ENCODE assay signal across 14 cellular contexts in genomic region chr1:34265396-34265795, GRCh38.
DNase-seq lines count a peak whose midpoint lies in the region; ATAC-seq, FAIRE-seq and TF ChIP-seq lines count a peak whose summit lies in the region.
"Had no signal": no experiment of that assay in that cellular context is flagged by ENCODE, and none has a peak within 500 bp of the region (broad histone marks: within the 10 kb centered on the region; RNA-seq: fewer than 3 reads in every experiment).

No MANE protein-coding gene starts in this region.

- H3K9me3 ChIP-seq in neural cell (ENCODE audit: low read length), result no peaks in the 10 kb centered on the region
- H3K9me3 ChIP-seq: BLaER1 treated with 17β-estradiol and CSF1 and Interleukin-3, amounts not matched to agents 10 nM and 100 nM; HAP-1 had no signal

- no peak for ATAC-seq in HG03025 (IDR thresholded peaks at IDR 0.05; ENCODE audit: low FRiP score, unreplicated experiment)
- ATAC-seq: CD8-positive, alpha-beta T cell had no signal

- H3K9ac ChIP-seq in neural cell (ENCODE audit: low read length), result no peak overlapping the region
- H3K9ac ChIP-seq: BLaER1 treated with 17β-estradiol and CSF1 and Interleukin-3, amounts not matched to agents 10 nM and 100 nM had no signal

- H3K79me2 ChIP-seq in neural cell (replicated peaks; ENCODE audit: insufficient read depth, low read length), result no peaks in the 10 kb centered on the region

- H3K9me2 ChIP-seq in neural cell (ENCODE audit: insufficient read depth, low read length), result no peaks in the 10 kb centered on the region

- no peak overlapping the region for H2AFZ ChIP-seq in neural cell (ENCODE audit: low read depth, low read length)

- FAIRE-seq in bronchial epithelial cell (lab: Jason Lieb, UNC), result peak; percentile 43

- H3K9me3 Mint-ChIP-seq in activated CD4-positive, alpha-beta T cell treated with anti-CD3 and anti-CD28 coated beads, Interleukin-2, amount 10 ng/mL, durations not matched to agents 24 days and 14 days, result no peaks in the 10 kb centered on the region
- H3K9me3 Mint-ChIP-seq: CD8-positive, alpha-beta T cell had no signal

- no peaks in the 10 kb centered on the region for H3K4me1 Mint-ChIP-seq in activated CD4-positive, alpha-beta T cell treated with anti-CD3 and anti-CD28 coated beads, Interleukin-2, amount 10 ng/mL, durations not matched to agents 24 days and 14 days
- H3K4me1 Mint-ChIP-seq: B cell had no signal

- no peaks in the 10 kb centered on the region for H3K27me3 Mint-ChIP-seq in activated CD4-positive, alpha-beta T cell treated with anti-CD3 and anti-CD28 coated beads, Interleukin-2, amount 10 ng/mL, durations not matched to agents 24 days and 14 days

- H3K4me3 Mint-ChIP-seq in activated CD4-positive, alpha-beta T cell treated with anti-CD3 and anti-CD28 coated beads, Interleukin-2, amount 10 ng/mL, durations not matched to agents 24 days and 14 days, result no peak overlapping the region
- H3K4me3 Mint-ChIP-seq: B cell; CD8-positive, alpha-beta T cell had no signal

- TF ChIP-seq EP300 in neural cell (conservative IDR thresholded peaks at IDR 0.05; ENCODE audit: poor library complexity, severe bottlenecking), result no peak

- no peaks in the 10 kb centered on the region for H4K20me1 ChIP-seq in neural cell (ENCODE audit: insufficient read depth)
- H4K20me1 ChIP-seq: BLaER1 treated with 17β-estradiol and CSF1 and Interleukin-3, amounts not matched to agents 10 nM and 100 nM had no signal

- H3K27ac Mint-ChIP-seq in activated CD4-positive, alpha-beta T cell treated with anti-CD3 and anti-CD28 coated beads, Interleukin-2, amount 10 ng/mL, durations not matched to agents 24 days and 14 days, result no peak overlapping the region
- H3K27ac Mint-ChIP-seq: B cell; CD8-positive, alpha-beta T cell had no signal

- no peak for TF ChIP-seq RAD21 in neural cell (conservative IDR thresholded peaks at IDR 0.05)

- H3K4me3 ChIP-seq in bronchial epithelial cell (ENCODE audit: low read depth, low read length) (no peak overlapping the region), neural cell (ENCODE audit: low read length) (peak overlapping the region; percentile 44), dorsolateral prefrontal cortex (no peak overlapping the region)
- H3K4me3 ChIP-seq: BLaER1 treated with 17β-estradiol and CSF1 and Interleukin-3, amounts not matched to agents 10 nM and 100 nM; HAP-1 had no signal

- peak; percentile 8 for DNase-seq in activated CD4-positive, alpha-beta T cell treated with anti-CD3 and anti-CD28 coated beads, Interleukin-2, amount 10 ng/mL, durations not matched to agents 24 days and 14 days
- no peak for DNase-seq in activated CD4-positive, alpha-beta T cell treated with anti-CD3 and anti-CD28 coated beads for 48 hours
- DNase-seq in bronchial epithelial cell (ENCODE audit: low read depth) (no peak), dorsolateral prefrontal cortex (no peak), iPS-NIHi7 (ENCODE audit: extremely low spot score) (no peak)
- DNase-seq: Calu3; CD8-positive, alpha-beta T cell; GF-D8 had no signal

- no peak overlapping the region for H3K4me2 ChIP-seq in neural cell (ENCODE audit: low read length)

- no peaks in the 10 kb centered on the region for H3F3A ChIP-seq in neural cell (ENCODE audit: insufficient read depth, low read length, poor library complexity, severe bottlenecking)

- intact Hi-C loops in activated CD4-positive, alpha-beta T cell treated with anti-CD3 and anti-CD28 coated beads, Interleukin-2, amount 10 ng/mL, durations not matched to agents 24 days and 14 days (cut with micrococcal nuclease), result no loop called here
- intact Hi-C loops in dorsolateral prefrontal cortex (cut with DNase I), result no loop called here

- H3K27ac ChIP-seq in neural cell (ENCODE audit: low read length) (peak overlapping the region; percentile 91), dorsolateral prefrontal cortex (no peak overlapping the region)
- H3K27ac ChIP-seq: BLaER1 treated with 17β-estradiol and CSF1 and Interleukin-3, amounts not matched to agents 10 nM and 100 nM; HL-60 had no signal

- H3K36me3 Mint-ChIP-seq in activated CD4-positive, alpha-beta T cell treated with anti-CD3 and anti-CD28 coated beads, Interleukin-2, amount 10 ng/mL, durations not matched to agents 24 days and 14 days (ENCODE audit: low read depth), result no peaks in the 10 kb centered on the region
- H3K36me3 Mint-ChIP-seq: CD8-positive, alpha-beta T cell had no signal

- TF ChIP-seq CTCF in bronchial epithelial cell (IDR thresholded peaks at IDR 0.05; ENCODE audit: insufficient read depth, low read length, severe bottlenecking) (no peak), neural cell (IDR thresholded peaks at IDR 0.05; ENCODE audit: poor library complexity, severe bottlenecking) (no peak), dorsolateral prefrontal cortex (IDR thresholded peaks at IDR 0.05 in 54 of 56, conservative IDR thresholded peaks at IDR 0.05 in 2 of 56; ENCODE audit: low read depth in 1 of 56, partially characterized antibody in 56 of 56) (no peak)

- H3K27me3 ChIP-seq in bronchial epithelial cell (ENCODE audit: control insufficient read depth, insufficient read depth, low read length) (no peaks in the 10 kb centered on the region), neural cell (ENCODE audit: insufficient read depth, low read depth, low read length) (no peaks in the 10 kb centered on the region), dorsolateral prefrontal cortex (peaks cover 0 to 22% (median 0%) of the 10 kb centered on the region in 45 donors)
- H3K27me3 ChIP-seq: BLaER1 treated with 17β-estradiol and CSF1 and Interleukin-3, amounts not matched to agents 10 nM and 100 nM had no signal

- no peaks in the 10 kb centered on the region for H3K36me3 ChIP-seq in bronchial epithelial cell (ENCODE audit: control insufficient read depth, insufficient read depth, low read length)
- H3K36me3 ChIP-seq in neural cell (ENCODE audit: insufficient read depth, low read length), result no peaks in the 10 kb centered on the region
- H3K36me3 ChIP-seq: BLaER1 treated with 17β-estradiol and CSF1 and Interleukin-3, amounts not matched to agents 10 nM and 100 nM; HAP-1 had no signal

TF ChIP-seq in neural cell, 6 proteins besides CTCF, POLR2A, EP300 and RAD21:
- TF ChIP-seq POLR2AphosphoS5 (IDR thresholded peaks at IDR 0.05) (no peak), REST (IDR thresholded peaks at IDR 0.05; ENCODE audit: borderline replicate concordance) (no peak), SMC3 (conservative IDR thresholded peaks at IDR 0.05; ENCODE audit: poor library complexity) (no peak), TAF1 (IDR thresholded peaks at IDR 0.05; ENCODE audit: low read depth) (no peak)
